ENCODE assay signal across 1 cellular context in genomic region chr12:100190013-100190394, GRCh38.
TF ChIP-seq lines count a peak whose summit lies in the region.

No MANE protein-coding gene starts in this region.

TF ChIP-seq in WTC11, 78 proteins besides CTCF, POLR2A, EP300 and RAD21 (continued from another document):
- no peak for TF ChIP-seq ZNF512 (CRISPR knock-in tag; IDR thresholded peaks at IDR 0.05; ENCODE audit: borderline replicate concordance)
- no peak for TF ChIP-seq E2F5 (CRISPR knock-in tag; IDR thresholded peaks at IDR 0.05)
- no peak for TF ChIP-seq FOXK1 (CRISPR knock-in tag; IDR thresholded peaks at IDR 0.05)
- TF ChIP-seq ZNF219 (CRISPR knock-in tag; IDR thresholded peaks at IDR 0.05; ENCODE audit: borderline replicate concordance) = no peak
- TF ChIP-seq FOXJ3 (CRISPR knock-in tag; IDR thresholded peaks at IDR 0.05; ENCODE audit: borderline replicate concordance) = no peak
- TF ChIP-seq ZNF671 (CRISPR knock-in tag; IDR thresholded peaks at IDR 0.05) = no peak
- no peak for TF ChIP-seq ZNF317 (CRISPR knock-in tag; IDR thresholded peaks at IDR 0.05; ENCODE audit: borderline replicate concordance, low read depth)
- no peak for TF ChIP-seq GRHL2 (CRISPR knock-in tag; IDR thresholded peaks at IDR 0.05; ENCODE audit: insufficient replicate concordance, severe bottlenecking)
- TF ChIP-seq FOXP4 (CRISPR knock-in tag; IDR thresholded peaks at IDR 0.05) = no peak
- no peak for TF ChIP-seq MXD4 (CRISPR knock-in tag; IDR thresholded peaks at IDR 0.05; ENCODE audit: borderline replicate concordance)
- TF ChIP-seq SMAD3 (CRISPR knock-in tag; IDR thresholded peaks at IDR 0.05; ENCODE audit: borderline replicate concordance) = no peak
- no peak for TF ChIP-seq NR3C1 (CRISPR knock-in tag; conservative IDR thresholded peaks at IDR 0.05; ENCODE audit: low read depth)
- no peak for TF ChIP-seq IRF2 (CRISPR knock-in tag; IDR thresholded peaks at IDR 0.05; ENCODE audit: borderline replicate concordance, low read depth)
